Comparison of ENCODE assay signal across 8 cellular contexts in the genomic region with DNA sequence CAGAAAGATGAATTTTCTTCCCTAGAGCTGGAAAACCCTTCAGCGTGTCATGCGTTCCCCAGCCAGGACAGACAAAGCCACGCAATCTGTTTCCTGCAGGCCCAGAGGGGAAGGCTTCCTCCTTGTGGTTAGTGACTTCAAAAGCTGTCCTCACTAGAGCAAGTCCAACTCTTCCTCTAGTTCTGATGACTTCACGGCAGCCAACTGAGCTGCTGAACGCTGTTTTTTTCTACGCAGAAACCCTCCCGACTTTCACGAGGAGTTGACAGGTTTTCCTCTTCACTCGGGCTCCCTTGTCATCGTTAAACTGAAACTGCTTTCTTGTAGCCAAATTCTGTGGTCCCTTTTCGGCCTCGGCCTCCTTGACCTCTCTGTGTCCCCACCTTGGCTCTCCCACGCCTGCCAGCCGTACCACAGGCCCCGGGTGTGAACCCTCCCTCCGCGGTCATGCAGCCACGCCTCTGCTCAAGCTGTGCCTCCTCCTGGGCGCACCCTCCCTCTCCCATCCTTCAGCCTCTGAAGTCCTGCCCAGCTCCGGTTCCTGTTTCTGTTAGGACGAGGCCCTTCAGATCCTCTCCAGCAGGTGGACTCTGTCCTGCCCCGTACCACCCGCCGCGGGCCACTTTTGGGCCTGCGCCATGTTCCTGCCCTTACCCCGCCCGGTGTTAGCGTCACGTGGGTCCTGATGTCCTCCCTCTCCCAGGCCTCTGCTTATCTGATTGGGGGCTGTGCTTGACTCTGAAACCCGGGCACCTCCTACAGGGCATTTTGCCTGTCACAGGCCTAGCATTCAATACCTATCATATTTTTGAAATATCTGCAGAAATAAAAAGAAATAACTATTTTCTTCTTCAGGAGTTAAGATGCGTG. TPM values are rescaled to one million over a fixed set of nuclear protein-coding genes. Genes with fewer than 3 reads are reported as not detected.
DNase-seq lines count a peak whose midpoint lies in the region; ATAC-seq, FAIRE-seq and TF ChIP-seq lines count a peak whose summit lies in the region.

No MANE protein-coding gene starts in this region.

- H3K27ac ChIP-seq in cingulate gyrus (ENCODE audit: low read depth, low read length), result peak overlapping the region; percentile 22

- DNase-seq in GM18507 (ENCODE audit: extremely low spot score, insufficient read length, low read depth) (peak; percentile 78), NCI-H2196 (lab: John Stamatoyannopoulos, UW; ENCODE audit: unreplicated experiment) (peak; percentile 98), lower leg skin (ENCODE audit: low spot score in 2 of 2) (peak; percentile 73 to 94), NCI-H1930 (lab: John Stamatoyannopoulos, UW) (no peak)
- peak; percentile 62 to 70 for DNase-seq in activated CD4-positive, alpha-beta T cell treated with anti-CD3 and anti-CD28 coated beads for 4 hours
- DNase-seq in stimulated activated CD4-positive, alpha-beta T cell treated with anti-CD3 and anti-CD28 coated beads, TNF-alpha, amount 100 ng/mL, for 24 hours (ENCODE audit: low read depth in 3 of 3), result peak; percentile 52 to 71 (median 57)

- H3K4me3 ChIP-seq in lower leg skin (ENCODE audit: low read depth, poor library complexity, severe bottlenecking), result no peak overlapping the region

- no peak for TF ChIP-seq CTCF in lower leg skin (IDR thresholded peaks at IDR 0.05)

- 39 to 54% methylated on average over 32 of the region's 32 CpGs for WGBS in lower leg skin, 2 donors

- peak; percentile 93 for ATAC-seq in HG02943 (IDR thresholded peaks at IDR 0.05; ENCODE audit: low read depth, unreplicated experiment)

- FAIRE-seq in GM18507 (lab: Jason Lieb, UNC), result peak; percentile 99

- no peak for TF ChIP-seq POLR2A in lower leg skin (IDR thresholded peaks at IDR 0.05)

- intact Hi-C loops in lower leg skin (cut with DNase I; ENCODE audit: low total_unique reads), result no loop called here

RNA-seq across cellular contexts. Expression of a gene that starts 39.3 kb away (rescaled TPM):
- total RNA-seq in lower leg skin, result 10 to 100 TPM; 40.8 to 62.1 (median 43.8) TPM

Comparison
In these comparisons a context has a peak if more than half of its experiments do, and no peak if none do; other contexts are left out.
1. DNase-seq: peak in GM18507 (single experiment), NCI-H2196 (single experiment), activated CD4-positive, alpha-beta T cell treated with anti-CD3 and anti-CD28 coated beads for 4 hours (2 of 2), lower leg skin (2 of 2) and stimulated activated CD4-positive, alpha-beta T cell treated with anti-CD3 and anti-CD28 coated beads, TNF-alpha, amount 100 ng/mL, for 24 hours (3 of 3); none in NCI-H1930 (0 of 2).